In the genomic region with DNA sequence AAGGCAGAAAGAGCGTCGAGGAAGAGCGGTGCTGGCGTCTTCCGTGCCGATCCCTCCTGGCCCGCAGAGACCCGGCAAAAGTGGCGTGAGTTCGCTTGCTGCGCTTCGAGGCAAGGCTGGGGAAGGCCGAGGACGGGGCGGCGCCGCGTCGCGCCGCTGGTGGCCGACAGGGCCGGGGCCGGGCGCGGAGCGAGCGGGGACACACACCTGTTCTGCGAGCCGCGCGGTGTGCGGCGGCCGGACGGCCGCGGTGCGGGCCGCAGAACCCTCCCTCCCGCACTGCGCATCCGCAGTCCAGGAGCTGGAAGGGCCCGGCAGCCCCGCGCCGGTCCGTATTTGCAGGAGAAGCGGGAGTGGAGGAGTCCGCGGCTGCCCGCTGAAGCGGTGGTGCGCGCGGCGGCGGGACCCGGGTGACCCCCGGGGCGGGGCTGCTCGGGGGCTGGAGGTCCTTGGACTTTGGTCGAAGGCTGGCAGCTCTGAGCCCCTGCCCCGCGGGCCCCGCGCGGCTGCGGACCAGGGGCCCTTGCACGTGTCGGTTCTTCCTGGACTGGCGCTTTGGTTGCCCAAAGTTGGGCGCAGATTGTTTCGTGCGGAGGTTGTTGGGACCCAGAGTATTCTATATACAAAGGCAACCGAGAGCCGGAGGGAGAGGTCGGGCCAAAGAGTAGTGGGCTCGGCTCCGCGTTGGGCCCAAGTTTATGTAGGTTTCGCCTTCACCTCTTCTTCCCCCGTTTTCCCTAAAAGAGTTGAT, we compare ENCODE assay signal across 9 cellular contexts. TPM values are rescaled to one million over a fixed set of nuclear protein-coding genes. Genes with fewer than 3 reads are reported as not detected.
DNase-seq lines count a peak whose midpoint lies in the region; ATAC-seq and TF ChIP-seq lines count a peak whose summit lies in the region.
"Had no signal": no experiment of that assay in that cellular context is flagged by ENCODE, and none has a peak within 500 bp of the region (broad histone marks: within the 10 kb centered on the region; RNA-seq: fewer than 3 reads in every experiment).

No MANE protein-coding gene starts in this region.

- H3T11ph ChIP-seq in H9 (ENCODE audit: low read length) = no peak overlapping the region

- H3K23ac ChIP-seq in H9 (ENCODE audit: insufficient read length, low read depth, low read length) = no peak overlapping the region

- no peaks in the 10 kb centered on the region for H3K9me3 Mint-ChIP-seq in H9
- no peaks in the 10 kb centered on the region for H3K9me3 Mint-ChIP-seq in WTC11
- no peaks in the 10 kb centered on the region for H3K9me3 Mint-ChIP-seq in Caco-2 (ENCODE audit: unreplicated experiment)

- TF ChIP-seq POLR2A in esophagus squamous epithelium (IDR thresholded peaks at IDR 0.05) = no peak

- no peak overlapping the region for H4K91ac ChIP-seq in H9 (ENCODE audit: insufficient read length, low read depth, low read length)

- no peak overlapping the region for H3K56ac ChIP-seq in H9 (ENCODE audit: insufficient read length, low read depth, low read length)

- H4K20me1 ChIP-seq in H9 (ENCODE audit: control insufficient read depth, insufficient read depth, insufficient read length) = no peaks in the 10 kb centered on the region

- no peak overlapping the region for H2BK12ac ChIP-seq in H9 (ENCODE audit: insufficient read length, low read depth, low read length)

- peak; percentile 49 for DNase-seq in H9
- DNase-seq in WTC11 (ENCODE audit: low spot score) = peak; percentile 57
- no peak for DNase-seq in esophagus squamous epithelium (lab: John Stamatoyannopoulos, UW)
- DNase-seq in psoas muscle = no peak
- no peak for DNase-seq in Caco-2
- DNase-seq in NCI-H1436 treated with DMSO at 0.1 percent for 48 hours (lab: John Stamatoyannopoulos, UW) = no peak
- DNase-seq in NCI-H226 = no peak
- DNase-seq in DMS79 treated with DMSO at 0.1 percent for 48 hours (lab: John Stamatoyannopoulos, UW) = no peak

- H3K27me3 Mint-ChIP-seq in H9 (ENCODE audit: low read depth) (peaks cover 39% of the 10 kb centered on the region), WTC11 (ENCODE audit: low read depth) (peaks cover 23% of the 10 kb centered on the region), Caco-2 (ENCODE audit: insufficient read depth, unreplicated experiment) (peaks cover 10% of the 10 kb centered on the region)

- H4K8ac ChIP-seq in H9 (replicated peaks; ENCODE audit: insufficient read length, low read depth, low read length) = no peak overlapping the region

- no peak overlapping the region for H2BK5ac ChIP-seq in H9 (ENCODE audit: insufficient read length, low read length)

- H3K27ac Mint-ChIP-seq in H9 (no peak overlapping the region), WTC11 (no peak overlapping the region), Caco-2 (ENCODE audit: unreplicated experiment) (no peak overlapping the region)

- H3K36me3 Mint-ChIP-seq in H9 (ENCODE audit: insufficient read depth in 1 of 3, low read depth in 3 of 3) (peaks cover 2 to 7% (median 6%) of the 10 kb centered on the region in 3 experiments; a peak in 4 of 7 replicates), WTC11 (no peaks in the 10 kb centered on the region; the same call in 1 of the 2 replicates), Caco-2 (ENCODE audit: insufficient read depth, unreplicated experiment) (no peaks in the 10 kb centered on the region)

- POLR2A ChIA-PET in WTC11 (lab: Charles Lee) = interaction anchor here (1.0 to 1.6 kb wide), 2 partner anchors 94 to 186 kb away, joined by 3 to 6 read pairs; no protein-coding TSS in a partner anchor
- POLR2A ChIA-PET in Caco-2 (lab: Charles Lee) = no interaction called here

- no peaks in the 10 kb centered on the region for H3K79me2 ChIP-seq in H9 (ENCODE audit: insufficient read depth, low read length)

- peaks cover 9 to 15% of the 10 kb centered on the region in 2 experiments for H3K4me1 Mint-ChIP-seq in H9
- 0 out of 2 replicates have a peak, but pooled peaks cover 3% of the 10 kb centered on the region for H3K4me1 Mint-ChIP-seq in WTC11
- no peaks in the 10 kb centered on the region for H3K4me1 Mint-ChIP-seq in Caco-2 (ENCODE audit: low read depth, unreplicated experiment)

- H3K23me2 ChIP-seq in H9 (ENCODE audit: insufficient read length, low read depth, low read length, poor library complexity, severe bottlenecking) = peaks cover 29% of the 10 kb centered on the region

- no peaks in the 10 kb centered on the region for H3K79me1 ChIP-seq in H9 (ENCODE audit: insufficient read depth, low read depth, low read length, poor library complexity, severe bottlenecking)

- no peak overlapping the region for H2BK20ac ChIP-seq in H9 (ENCODE audit: low read depth, low read length, poor library complexity, severe bottlenecking)

- peak overlapping the region; percentile 24 to 62 (median 48) for H3K4me3 ChIP-seq in esophagus squamous epithelium
- H3K4me3 ChIP-seq in psoas muscle = peak overlapping the region; percentile 64
- no peak overlapping the region for H3K4me3 ChIP-seq in Caco-2 (ENCODE audit: low read depth, low read length)

- H3K9me3 ChIP-seq in H9 (ENCODE audit: control insufficient read depth, low read depth, low read length) (no peaks in the 10 kb centered on the region), esophagus squamous epithelium (peaks cover 0 to 4% (median 0%) of the 10 kb centered on the region in 3 donors), psoas muscle (no peaks in the 10 kb centered on the region), Caco-2 (no peaks in the 10 kb centered on the region)

- WGBS in H9 (ENCODE audit: extremely low coverage, insufficient read length, low lambda C conversion rate) = no CpG with 5 or more reads among the region's 83 CpGs
- 14 to 16% methylated on average over 14 to 27 of the region's 83 CpGs for WGBS in esophagus squamous epithelium, 2 donors
- 3 to 5% (median 4%) methylated on average over 60 to 83 of the region's 83 CpGs for WGBS in psoas muscle, 3 donors

- H3K27me3 ChIP-seq in H9 (ENCODE audit: insufficient read depth, low read length) (peaks cover 32% of the 10 kb centered on the region; the same call in 1 of the 2 replicates), esophagus squamous epithelium (peaks cover 23 to 100% (median 41%) of the 10 kb centered on the region in 4 donors), psoas muscle (ENCODE audit: insufficient read depth in 3 of 3, low read length in 2 of 3) (peaks cover 5 to 100% (median 46%) of the 10 kb centered on the region in 3 donors), Caco-2 (replicated peaks; ENCODE audit: control insufficient read depth, insufficient read depth, low read length) (no peaks in the 10 kb centered on the region; the same call in 1 of the 2 replicates)

- no peak overlapping the region for H3K4ac ChIP-seq in H9 (ENCODE audit: low read depth, low read length)

- no peak; the same call in 1 of the 2 replicates for ATAC-seq in WTC11
- peak in 1 of 4 donors; percentile 11 for ATAC-seq in psoas muscle
- ATAC-seq: Panc1 had no signal

- H3K27ac ChIP-seq in H9 (ENCODE audit: insufficient read length, low read depth, low read length) (no peak overlapping the region), esophagus squamous epithelium (no peak overlapping the region), psoas muscle (no peak overlapping the region)

- BruUV-seq in Caco-2 (replicated peaks; lab: Mats Ljungman, UMichigan) = no TSS peak

- H2AFZ ChIP-seq in H9 (ENCODE audit: low read length) = no peak overlapping the region

- no peak overlapping the region for H2BK120ac ChIP-seq in H9 (ENCODE audit: low read depth, low read length, poor library complexity, severe bottlenecking)

- H3K9ac ChIP-seq in H9 (ENCODE audit: extremely low read depth, insufficient read length, low read length) = no peak overlapping the region

- H3K4me3 Mint-ChIP-seq in H9 (peak overlapping the region; percentile 88 to 99), WTC11 (peak overlapping the region; percentile 95), Caco-2 (ENCODE audit: unreplicated experiment) (no peak overlapping the region)

- no peak overlapping the region for H2BK15ac ChIP-seq in H9 (ENCODE audit: low read depth, low read length)

- TF ChIP-seq CTCF in H9 (conservative IDR thresholded peaks at IDR 0.05) (no peak), WTC11 (IDR thresholded peaks at IDR 0.05) (no peak), esophagus squamous epithelium (IDR thresholded peaks at IDR 0.05) (no peak), psoas muscle (IDR thresholded peaks at IDR 0.05) (no peak), Caco-2 (IDR thresholded peaks at IDR 0.05; ENCODE audit: insufficient read depth in 1 of 2, low read depth in 1 of 2, low read length in 1 of 2, severe bottlenecking in 1 of 2, unreplicated experiment in 1 of 2) (no peak)

- intact Hi-C loops in esophagus squamous epithelium (cut with DNase I) (no loop called here), psoas muscle (cut with DNase I) (loop anchor here in 1 of 2 donors (5.0 kb wide), 1 partner anchor 90 kb away; no protein-coding TSS in a partner anchor), Caco-2 (cut with micrococcal nuclease; ENCODE audit: unreplicated experiment) (no loop called here)

- no peak overlapping the region for H3K14ac ChIP-seq in H9 (ENCODE audit: insufficient read depth, low read length)

- no peaks in the 10 kb centered on the region; the same call in 1 of the 2 replicates for H3K4me1 ChIP-seq in H9 (ENCODE audit: insufficient read depth, low read length)
- peaks cover 21 to 48% (median 26%) of the 10 kb centered on the region in 3 donors for H3K4me1 ChIP-seq in esophagus squamous epithelium
- H3K4me1 ChIP-seq in psoas muscle = peaks cover 25% of the 10 kb centered on the region
- H3K4me1 ChIP-seq in Caco-2 = 0 out of 2 replicates have a peak, but pooled peaks cover 5% of the 10 kb centered on the region

- H2AK5ac ChIP-seq in H9 (ENCODE audit: insufficient read length, low read length) = no peak overlapping the region

- H3K18ac ChIP-seq in H9 (ENCODE audit: insufficient read length, low read depth, low read length) = no peak overlapping the region

- H4K5ac ChIP-seq in H9 (ENCODE audit: insufficient read length, low read depth, low read length) = no peak overlapping the region

- CTCF ChIA-PET in WTC11 (lab: Charles Lee) = interaction anchor here (0.6 to 2.3 kb wide), 10 partner anchors 13 to 187 kb away, joined by 3 to 19 read pairs (median 6); no protein-coding TSS in a partner anchor
- CTCF ChIA-PET in Caco-2 (lab: Charles Lee) = no interaction called here

- peak overlapping the region; percentile 83 for H3K4me2 ChIP-seq in H9 (ENCODE audit: insufficient read depth, insufficient read length, low read length)

- H3K36me3 ChIP-seq in esophagus squamous epithelium = no peaks in the 10 kb centered on the region
- H3K36me3 ChIP-seq in psoas muscle (ENCODE audit: insufficient read depth in 1 of 2, low read depth in 1 of 2) = no peaks in the 10 kb centered on the region
- H3K36me3 ChIP-seq in Caco-2 (ENCODE audit: control insufficient read depth, insufficient read depth, low read length) = no peaks in the 10 kb centered on the region

RNA-seq across cellular contexts. Expression of a gene that starts 2.5 kb away (rescaled TPM):
- 109 and 115 TPM in 2 replicates for total RNA-seq in H9 (2021)
- total RNA-seq in WTC11 (2021) = 117 to 128 TPM (median 124 TPM) in 3 replicates
- 100 to 1,000 TPM in 1 of 4 donors, 10 to 100 TPM in 3; 44.8 to 111 (median 60.3) TPM for total RNA-seq in esophagus squamous epithelium
- 10 to 100 TPM; 61.1 to 91.9 (median 69.0) TPM for total RNA-seq in psoas muscle
- 100 to 1,000 TPM in 1 of 3 donors, 10 to 100 TPM in 2; 75.5 to 133 (median 98.9) TPM for polyA plus RNA-seq in psoas muscle
- 79.5 and 92.4 TPM in 2 replicates for total RNA-seq in Caco-2 (2022)

RNA-seq across cellular contexts. Expression of a gene that starts 52.5 kb away (rescaled TPM):
- total RNA-seq in H9 (2021) = 59.7 and 61.6 TPM in 2 replicates
- total RNA-seq in WTC11 (2021) = 74.7 to 76.1 TPM (median 75.2 TPM) in 3 replicates
- total RNA-seq in esophagus squamous epithelium = 10 to 100 TPM; 27.0 to 35.1 (median 31.8) TPM
- 10 to 100 TPM; 58.4 to 65.1 (median 61.7) TPM for total RNA-seq in psoas muscle
- polyA plus RNA-seq in psoas muscle = 10 to 100 TPM; 50.4 to 96.8 (median 55.2) TPM
- 34.2 and 38.2 TPM in 2 replicates for total RNA-seq in Caco-2 (2022)

Comparison
In these comparisons a context has a peak if more than half of its experiments do, and no peak if none do; other contexts are left out.
1. DNase-seq: peak in H9 (single experiment) and WTC11 (single experiment); none in esophagus squamous epithelium (single experiment), psoas muscle (0 of 2), Caco-2 (0 of 2), NCI-H1436 treated with DMSO at 0.1 percent for 48 hours (single experiment), NCI-H226 (single experiment) and DMS79 treated with DMSO at 0.1 percent for 48 hours (single experiment).